ENCODE assay signal across 1 cellular context in genomic region chr11:62611705-62612365, GRCh38.
TF ChIP-seq lines count a peak whose summit lies in the region.

No MANE protein-coding gene starts in this region.

TF ChIP-seq in HepG2, 621 proteins besides CTCF, POLR2A, EP300 and RAD21 (continues in another document):
- TF ChIP-seq PRDM10 (CRISPR knock-in tag; IDR thresholded peaks at IDR 0.05; ENCODE audit: low read depth) (0 out of 2 replicates have a peak, but pooled peaks have one; percentile 20), TARDBP (CRISPR knock-in tag; IDR thresholded peaks at IDR 0.05) (no peak), PRDM4 (CRISPR knock-in tag; IDR thresholded peaks at IDR 0.05; ENCODE audit: borderline replicate concordance) (no peak), ONECUT2 (CRISPR knock-in tag; IDR thresholded peaks at IDR 0.05) (no peak), ZNF180 (CRISPR knock-in tag; IDR thresholded peaks at IDR 0.05; ENCODE audit: borderline replicate concordance, low read depth) (no peak), TRIM24 (CRISPR knock-in tag; IDR thresholded peaks at IDR 0.05) (no peak), RBAK (CRISPR knock-in tag; IDR thresholded peaks at IDR 0.05) (no peak), JARID2 (CRISPR knock-in tag; IDR thresholded peaks at IDR 0.05; ENCODE audit: insufficient replicate concordance) (peak; percentile 40), TOPORS (CRISPR knock-in tag; IDR thresholded peaks at IDR 0.05) (0 out of 2 replicates have a peak, but pooled peaks have one; percentile 18), ZBTB3 (CRISPR knock-in tag; IDR thresholded peaks at IDR 0.05; ENCODE audit: borderline replicate concordance, low read depth) (no peak), ZNF33A (CRISPR knock-in tag; IDR thresholded peaks at IDR 0.05; ENCODE audit: borderline replicate concordance) (no peak), ZBTB39 (CRISPR knock-in tag; IDR thresholded peaks at IDR 0.05) (0 out of 2 replicates have a peak, but pooled peaks have one; percentile 46), ZNF274 (CRISPR knock-in tag; IDR thresholded peaks at IDR 0.05) (peak; percentile 69; the same call in 1 of the 2 replicates), ZFP36 (IDR thresholded peaks at IDR 0.05; ENCODE audit: borderline replicate concordance, low read depth, low read length, partially characterized antibody) (peak; percentile 21), ZNF512B (CRISPR knock-in tag; IDR thresholded peaks at IDR 0.05; ENCODE audit: borderline replicate concordance) (no peak), ZNF276 (CRISPR knock-in tag; IDR thresholded peaks at IDR 0.05; ENCODE audit: low read depth) (no peak), MYPOP (CRISPR knock-in tag; IDR thresholded peaks at IDR 0.05) (no peak), THAP11 (CRISPR knock-in tag; IDR thresholded peaks at IDR 0.05) (0 out of 2 replicates have a peak, but pooled peaks have one; percentile 1), ZNF207 (IDR thresholded peaks at IDR 0.05; ENCODE audit: borderline replicate concordance) (no peak), IRF2 (CRISPR knock-in tag; IDR thresholded peaks at IDR 0.05) (peak; percentile 47; the same call in 1 of the 2 replicates), ZHX1 (CRISPR knock-in tag; IDR thresholded peaks at IDR 0.05; ENCODE audit: low read depth) (no peak), TCF7 (IDR thresholded peaks at IDR 0.05; ENCODE audit: low read depth) (no peak), AKNA (CRISPR knock-in tag; IDR thresholded peaks at IDR 0.05; ENCODE audit: borderline replicate concordance) (no peak), SRSF4 (IDR thresholded peaks at IDR 0.05; ENCODE audit: low read depth, low read length, poor library complexity, severe bottlenecking) (no peak), DNMT1 (CRISPR knock-in tag; IDR thresholded peaks at IDR 0.05) (no peak), ZNF761 (CRISPR knock-in tag; conservative IDR thresholded peaks at IDR 0.05) (no peak), SNAPC2 (CRISPR knock-in tag; IDR thresholded peaks at IDR 0.05) (no peak), KLF6 (CRISPR knock-in tag; IDR thresholded peaks at IDR 0.05) (no peak), ZNF570 (CRISPR knock-in tag; IDR thresholded peaks at IDR 0.05; ENCODE audit: borderline replicate concordance) (no peak), CHD2 (IDR thresholded peaks at IDR 0.05; ENCODE audit: low read depth, low read length) (peak; percentile 68), CAMTA2 (CRISPR knock-in tag; IDR thresholded peaks at IDR 0.05; ENCODE audit: borderline replicate concordance) (0 out of 2 replicates have a peak, but pooled peaks have one; percentile 26), SSRP1 (CRISPR knock-in tag; IDR thresholded peaks at IDR 0.05) (no peak), NFATC3 (CRISPR knock-in tag; IDR thresholded peaks at IDR 0.05) (no peak), SMC3 (IDR thresholded peaks at IDR 0.05; ENCODE audit: low read length) (no peak), SP4 (CRISPR knock-in tag; IDR thresholded peaks at IDR 0.05) (no peak; the same call in 1 of the 2 replicates), ZNF124 (CRISPR knock-in tag; IDR thresholded peaks at IDR 0.05) (no peak), FOXA1 (IDR thresholded peaks at IDR 0.05) (no peak), FOXA1 (CRISPR knock-in tag; IDR thresholded peaks at IDR 0.05) (no peak), MEF2D (CRISPR knock-in tag; IDR thresholded peaks at IDR 0.05) (no peak), BRD4 (CRISPR knock-in tag; IDR thresholded peaks at IDR 0.05) (no peak)
